Comparison of ENCODE assay signal across 18 cellular contexts in genomic region chr15:64761156-64761555, GRCh38. TPM values are rescaled to one million over a fixed set of nuclear protein-coding genes. Genes with fewer than 3 reads are reported as not detected.
DNase-seq lines count a peak whose midpoint lies in the region; ATAC-seq and TF ChIP-seq lines count a peak whose summit lies in the region.
"Had no signal": no experiment of that assay in that cellular context is flagged by ENCODE, and none has a peak within 500 bp of the region (broad histone marks: within the 10 kb centered on the region; RNA-seq: fewer than 3 reads in every experiment).

No MANE protein-coding gene starts in this region.

- H3K27ac Mint-ChIP-seq in endodermal cell: peak overlapping the region; percentile 69

- peaks cover 32% of the 10 kb centered on the region for H3K4me1 Mint-ChIP-seq in endodermal cell
- H3K4me1 Mint-ChIP-seq: CD14-positive monocyte had no signal

- no peaks in the 10 kb centered on the region for H4K20me1 ChIP-seq in BLaER1 treated with 17β-estradiol and CSF1 and Interleukin-3, amounts not matched to agents 10 nM and 100 nM

- 93 to 98% methylated on average over 10 of the region's 11 CpGs for WGBS in endodermal cell (ENCODE audit: insufficient coverage in 1 of 2, insufficient read length in 1 of 2), 2 experiments
- 56 to 79% (median 69%) methylated on average over 11 of the region's 11 CpGs for WGBS in stomach, 5 donors

- H3K4me3 ChIP-seq in BLaER1 treated with 17β-estradiol and CSF1 and Interleukin-3, amounts not matched to agents 10 nM and 100 nM: no peak overlapping the region
- no peak overlapping the region for H3K4me3 ChIP-seq in endodermal cell (ENCODE audit: low read length)
- H3K4me3 ChIP-seq in right atrium auricular region: no peak overlapping the region
- H3K4me3 ChIP-seq in stomach: no peak overlapping the region
- H3K4me3 ChIP-seq: K562 had no signal

- no peaks in the 10 kb centered on the region for H3K9me3 Mint-ChIP-seq in endodermal cell

- no peaks in the 10 kb centered on the region for H3K27me3 Mint-ChIP-seq in endodermal cell (ENCODE audit: insufficient read depth)

- no peak for TF ChIP-seq CTCF in endodermal cell (conservative IDR thresholded peaks at IDR 0.05)
- TF ChIP-seq CTCF in right atrium auricular region (IDR thresholded peaks at IDR 0.05): no peak
- no peak for TF ChIP-seq CTCF in stomach (IDR thresholded peaks at IDR 0.05)

- H3K4me2 ChIP-seq in BLaER1 treated with 17β-estradiol and CSF1 and Interleukin-3, amounts not matched to agents 10 nM and 100 nM: peak overlapping the region in 10 of 11 experiments; percentile 8 to 80 (median 62); a peak in 17 of 22 replicates

- H3K9ac ChIP-seq in BLaER1 treated with 17β-estradiol and CSF1 and Interleukin-3, amounts not matched to agents 10 nM and 100 nM: no peak overlapping the region
- H3K9ac ChIP-seq in endodermal cell (ENCODE audit: extremely low read depth, low read length, poor library complexity, severe bottlenecking): no peak overlapping the region

- no peak overlapping the region for H3K4me3 Mint-ChIP-seq in endodermal cell
- H3K4me3 Mint-ChIP-seq: CD14-positive monocyte had no signal

- H3K27me3 ChIP-seq in BLaER1 treated with 17β-estradiol and CSF1 and Interleukin-3, amounts not matched to agents 10 nM and 100 nM: no peaks in the 10 kb centered on the region
- H3K27me3 ChIP-seq in endodermal cell (ENCODE audit: control insufficient read depth, insufficient read depth, low read length, poor library complexity, severe bottlenecking): no peaks in the 10 kb centered on the region
- H3K27me3 ChIP-seq in right atrium auricular region: no peaks in the 10 kb centered on the region
- no peaks in the 10 kb centered on the region for H3K27me3 ChIP-seq in stomach

- no peak for TF ChIP-seq POLR2A in stomach (IDR thresholded peaks at IDR 0.05)

- no peaks in the 10 kb centered on the region for H3K36me3 ChIP-seq in BLaER1 treated with 17β-estradiol and CSF1 and Interleukin-3, amounts not matched to agents 10 nM and 100 nM
- H3K36me3 ChIP-seq in endodermal cell (ENCODE audit: control insufficient read depth, insufficient read depth, low read length): peaks cover 31% of the 10 kb centered on the region
- no peaks in the 10 kb centered on the region for H3K36me3 ChIP-seq in right atrium auricular region
- H3K36me3 ChIP-seq in stomach: no peaks in the 10 kb centered on the region

- no peak for ATAC-seq in HG02610 (IDR thresholded peaks at IDR 0.05; ENCODE audit: unreplicated experiment)
- ATAC-seq in HG02759 (IDR thresholded peaks at IDR 0.05; ENCODE audit: unreplicated experiment): no peak
- ATAC-seq: K562 had no signal

- no peaks in the 10 kb centered on the region for H3K9me3 ChIP-seq in BLaER1 treated with 17β-estradiol and CSF1 and Interleukin-3, amounts not matched to agents 10 nM and 100 nM (replicated peaks in 1 of 11)
- H3K9me3 ChIP-seq in endodermal cell (ENCODE audit: control insufficient read depth, low read length) (no peaks in the 10 kb centered on the region), right atrium auricular region (no peaks in the 10 kb centered on the region), stomach (no peaks in the 10 kb centered on the region)

- DNase-seq in endodermal cell (no peak), right atrium auricular region (ENCODE audit: low spot score) (no peak), stomach (no peak), HT-29 (ENCODE audit: low spot score) (no peak)
- DNase-seq in activated CD4-positive, CD25-positive, alpha-beta regulatory T cell (lab: John Stamatoyannopoulos, UW): no peak
- DNase-seq: COR-L47, DMS153, HCEC 1CT, NCI-H1436 treated with DMSO at 0.1 percent for 48 hours, NCI-H2081, NCI-H510A treated with DMSO at 0.1 percent for 48 hours had no signal

- peaks cover 0 to 69% (median 32%) of the 10 kb centered on the region in 10 experiments; a peak in 17 of 20 replicates for H3K4me1 ChIP-seq in BLaER1 treated with 17β-estradiol and CSF1 and Interleukin-3, amounts not matched to agents 10 nM and 100 nM
- H3K4me1 ChIP-seq in endodermal cell (ENCODE audit: control insufficient read depth, insufficient read depth, low read length) (no peaks in the 10 kb centered on the region), right atrium auricular region (peaks cover 0 to 58% of the 10 kb centered on the region in 2 donors), stomach (peaks cover 0 to 23% (median 2%) of the 10 kb centered on the region in 4 donors)

- intact Hi-C loops in stomach (cut with DNase I; ENCODE audit: low total_unique reads): no loop called here

- TF ChIP-seq EP300 in stomach (IDR thresholded peaks at IDR 0.05): no peak

- peaks cover 27% of the 10 kb centered on the region for H3K36me3 Mint-ChIP-seq in endodermal cell (ENCODE audit: low read depth)
- H3K36me3 Mint-ChIP-seq: CD14-positive monocyte had no signal

- H3K27ac ChIP-seq in BLaER1 treated with 17β-estradiol and CSF1 and Interleukin-3, amounts not matched to agents 10 nM and 100 nM: no peak overlapping the region
- no peak overlapping the region for H3K27ac ChIP-seq in endodermal cell (ENCODE audit: low read depth, low read length)
- peak overlapping the region; percentile 80 to 90 for H3K27ac ChIP-seq in right atrium auricular region
- H3K27ac ChIP-seq in stomach: peak overlapping the region in 3 of 5 donors; percentile 53 to 76 (median 63)

RNA-seq across cellular contexts. Expression of gene RBPMS2, which starts 14.2 kb away (rescaled TPM):
- total RNA-seq in endodermal cell: 100 to 1,000 TPM in 1 of 2 donors, 10 to 100 TPM in 1; 86.0 to 131 TPM
- 59.9 TPM for polyA plus RNA-seq in endodermal cell (2013, experiment 1 of 2)
- polyA plus RNA-seq in endodermal cell (2013, experiment 2 of 2): 49.6 TPM
- total RNA-seq in right atrium auricular region: 10 to 100 TPM; 84.2 to 85.0 TPM
- total RNA-seq in stomach: 10 to 100 TPM in 1 of 5 donors, 1 to 10 TPM in 4; 2.3 to 38.8 (median 8.7) TPM
- 10 to 100 TPM in 2 of 3 donors, 1 to 10 TPM in 1; 9.5 to 18.8 (median 17.0) TPM for polyA plus RNA-seq in stomach
- total RNA-seq in HT-29 (2014; rRNA removed; shearing (Covaris generic)): not detected in 2 replicates
- total RNA-seq: OCI-LY7, RPMI7951 had no signal
- polyA plus RNA-seq: CD14-positive monocyte had no signal

Comparison
In these comparisons a context has a peak if more than half of its experiments do, and no peak if none do; other contexts are left out.
1. H3K27ac ChIP-seq: peak in right atrium auricular region (2 of 2) and stomach (3 of 5); none in BLaER1 treated with 17β-estradiol and CSF1 and Interleukin-3, amounts not matched to agents 10 nM and 100 nM (0 of 11) and endodermal cell (single experiment).